15 cellular contexts compared by ENCODE assay signal in the genomic region with DNA sequence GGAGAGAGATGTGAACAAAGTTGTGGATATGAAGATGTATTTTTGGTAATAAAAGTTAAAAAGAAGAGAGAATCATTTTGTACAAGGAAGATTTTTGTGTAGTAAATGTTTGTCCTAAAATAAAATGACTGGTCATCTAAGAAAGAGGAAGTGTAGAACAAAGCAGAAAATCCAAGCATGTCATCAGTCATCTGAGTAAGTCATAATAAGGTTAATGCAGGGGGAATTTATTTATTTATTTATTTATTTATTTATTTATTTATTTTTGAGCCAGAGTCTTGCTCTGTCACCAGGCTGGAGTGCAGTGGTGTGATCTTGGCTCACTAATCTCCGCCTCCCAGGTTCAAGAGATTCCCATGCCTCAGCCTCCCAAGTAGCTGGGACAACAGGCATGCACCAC. TPM values are rescaled to one million over a fixed set of nuclear protein-coding genes. Genes with fewer than 3 reads are reported as not detected.
DNase-seq lines count a peak whose midpoint lies in the region; ATAC-seq, FAIRE-seq and TF ChIP-seq lines count a peak whose summit lies in the region.
"Had no signal": no experiment of that assay in that cellular context is flagged by ENCODE, and none has a peak within 500 bp of the region (broad histone marks: within the 10 kb centered on the region; RNA-seq: fewer than 3 reads in every experiment).

No MANE protein-coding gene starts in this region.

- H4K20me1 ChIP-seq in GM12878 (ENCODE audit: control insufficient read depth, insufficient read depth): no peaks in the 10 kb centered on the region

- H3K9ac ChIP-seq in GM12878 (ENCODE audit: control insufficient read depth, insufficient read depth, low read length): no peak overlapping the region

- in situ Hi-C loops in GM12878 (cut with MboI): no loop called here

- no TSS peak for BruUV-seq in GM12878 (replicated peaks; lab: Mats Ljungman, UMichigan)

- no peak overlapping the region for H3K4me3 ChIP-seq in NB4 (ENCODE audit: low read depth, low read length)
- no peak overlapping the region for H3K4me3 ChIP-seq in GM12878

- H3K27me3 ChIP-seq in GM12878 (replicated peaks in 1 of 2; ENCODE audit: control insufficient read depth in 2 of 2, insufficient read depth in 2 of 2, low read length in 1 of 2): no peaks in the 10 kb centered on the region

- TF ChIP-seq POLR2A in NB4 (IDR thresholded peaks at IDR 0.05; ENCODE audit: extremely low read depth, insufficient read length) (no peak), GM12878 (IDR thresholded peaks at IDR 0.05; ENCODE audit: low read depth, low read length) (no peak)

- TF ChIP-seq EP300 in GM12878 (IDR thresholded peaks at IDR 0.05; ENCODE audit: borderline replicate concordance in 1 of 2, control insufficient read depth in 1 of 2, low read depth in 2 of 2, low read length in 2 of 2): no peak

- no peak overlapping the region for H2AFZ ChIP-seq in GM12878 (ENCODE audit: control insufficient read depth, low read depth, low read length)

- no peak for TF ChIP-seq CTCF in NB4 (IDR thresholded peaks at IDR 0.05; ENCODE audit: low read depth, low read length)
- no peak for TF ChIP-seq CTCF in GM12878 (IDR thresholded peaks at IDR 0.05 in 2 of 3, conservative IDR thresholded peaks at IDR 0.05 in 1 of 3; ENCODE audit: control insufficient read depth in 2 of 3, extremely low read depth in 1 of 3, insufficient read depth in 1 of 3, low read depth in 3 of 3, low read length in 3 of 3)

- H3K4me1 ChIP-seq in GM12878 (ENCODE audit: control insufficient read depth, insufficient read depth, low read length): no peaks in the 10 kb centered on the region
- H3K4me1 ChIP-seq: Caco-2 had no signal

- POLR2A ChIA-PET in GM12878 (lab: Charles Lee): no interaction called here

- no peaks in the 10 kb centered on the region for H3K79me2 ChIP-seq in GM12878 (ENCODE audit: control insufficient read depth, insufficient read depth, low read length)

- no peak for FAIRE-seq in GM12878 (lab: Jason Lieb, UNC)

- intact Hi-C loops in GM12878 (cut with micrococcal nuclease; ENCODE audit: unreplicated experiment): no loop called here

- peak; percentile 46 for ATAC-seq in GM18519 (IDR thresholded peaks at IDR 0.05; ENCODE audit: low FRiP score, unreplicated experiment)
- ATAC-seq in HG03432 (IDR thresholded peaks at IDR 0.05; ENCODE audit: unreplicated experiment): peak; percentile 58
- no peak; the same call in 2 of the 3 replicates for ATAC-seq in GM12878
- ATAC-seq: Panc1 had no signal

- no peak overlapping the region for H3K27ac ChIP-seq in GM12878 (ENCODE audit: control insufficient read depth, insufficient read depth)

- CTCF ChIA-PET in GM12878 (lab: Yijun Ruan, JAX): interaction anchor here (0.8 kb wide), 1 partner anchor 43 kb away, joined by 3 read pairs; no protein-coding TSS in a partner anchor

- no peak overlapping the region for H3K4me2 ChIP-seq in GM12878 (ENCODE audit: control insufficient read depth, insufficient read depth)

- TF ChIP-seq RAD21 in GM12878 (IDR thresholded peaks at IDR 0.05; ENCODE audit: insufficient read depth, low read depth, low read length): no peak

- RAD21 ChIA-PET in GM12878 (lab: Charles Lee; ENCODE audit: unreplicated experiment): interaction anchor here (1.6 kb wide), 1 partner anchor 32 kb away, joined by 3 read pairs; no protein-coding TSS in a partner anchor

- no peaks in the 10 kb centered on the region for H3K36me3 ChIP-seq in GM12878 (ENCODE audit: control insufficient read depth in 2 of 2, insufficient read depth in 2 of 2, low read length in 1 of 2)

- H3K9me3 ChIP-seq in GM12878 (replicated peaks; ENCODE audit: control insufficient read depth, insufficient read depth, low read length): no peaks in the 10 kb centered on the region
- H3K9me3 ChIP-seq: Caco-2 had no signal

- SMC1A ChIA-PET in GM12878 (lab: Charles Lee; ENCODE audit: uncharacterized antibody, unreplicated experiment): no interaction called here

- 100% methylated on average over 1 of the region's 1 CpG for WGBS in GM12878 (ENCODE audit: insufficient coverage, insufficient replicate concordance, low lambda C conversion rate, missing lambda C conversion rate)

- DNase-seq in NB4 (ENCODE audit: low read depth) (peak; percentile 21), GM12878 (ENCODE audit: low read depth, low spot score) (no peak), nucleus accumbens (lab: John Stamatoyannopoulos, UW) (no peak), dermis blood vessel endothelial cell (no peak), D341Med (ENCODE audit: low spot score) (no peak)
- DNase-seq: Caco-2, H9, NCI-H187, NCI-H526 treated with DMSO at 0.1 percent for 48 hours had no signal

TF ChIP-seq in GM12878, 131 proteins besides CTCF, POLR2A, EP300 and RAD21:
- no peak for TF ChIP-seq KLF5 (IDR thresholded peaks at IDR 0.05; ENCODE audit: partially characterized antibody)
- TF ChIP-seq SPI1 (IDR thresholded peaks at IDR 0.05; ENCODE audit: borderline replicate concordance, insufficient read depth, low read depth, low read length): peak; percentile 78
- no peak for TF ChIP-seq JUNB (IDR thresholded peaks at IDR 0.05)

RNA-seq across cellular contexts. Expression of a gene that starts 15.7 kb away (rescaled TPM):
- not detected in 2 replicates for total RNA-seq in GM12878 (2013; cell fraction: nucleolus; rRNA removed)
- total RNA-seq in GM12878 (2014; rRNA removed): not detected in 2 replicates
- total RNA-seq in GM12878 (2014; rRNA removed; fragmentation: Illumina TruSeq; extraction: Trizol): not detected in 2 replicates
- total RNA-seq in GM12878 (2021): not detected in 2 replicates
- polyA plus RNA-seq in GM12878 (2011; ENCODE audit: low read depth): not detected
- polyA plus RNA-seq in GM12878 (2011; rRNA removed): 0.11 and 0.26 TPM in 2 replicates
- 0.09 and 0.12 TPM in 2 replicates for polyA plus RNA-seq in GM12878 (2011; cell fraction: cytosol; rRNA removed)
- not detected in 2 replicates for polyA plus RNA-seq in GM12878 (2011; cell fraction: nucleus; rRNA removed)
- not detected in 2 replicates for polyA plus RNA-seq in GM12878 (2012)
- polyA plus RNA-seq in GM12878 (2014; fragmentation: Illumina TruSeq; extraction: Trizol): 0.10 TPM in 1 of 2 replicates, not detected in the other
- polyA plus RNA-seq in GM12878 (2014; fragmentation: Nextera tagmentation; extraction: Ambion mirVana): under 1 TPM; 0.13 to 0.27 TPM
- not detected in 2 replicates for polyA plus RNA-seq in GM12878 (2014; rRNA removed)
- polyA plus RNA-seq in GM12878 (2016; fragmentation: Nextera tagmentation; extraction: Ambion mirVana): not detected
- polyA minus RNA-seq in GM12878 (2011; rRNA and poly(A)+ RNA removed): not detected in 2 replicates
- polyA minus RNA-seq in GM12878 (2011; cell fraction: cytosol; rRNA and poly(A)+ RNA removed): 18.8 and 25.4 TPM in 2 replicates
- polyA minus RNA-seq in GM12878 (2011; cell fraction: nucleus; rRNA and poly(A)+ RNA removed): 0.85 and 5.6 TPM in 2 replicates
- total RNA-seq in dermis blood vessel endothelial cell: not detected in 2 replicates
- total RNA-seq: A673, Caco-2, H9, MCF 10A had no signal
- polyA plus RNA-seq: CD14-positive monocyte had no signal

RNA-seq across cellular contexts. Expression of a gene that starts 44.7 kb away (rescaled TPM):
- total RNA-seq in GM12878 (2013; cell fraction: nucleolus; rRNA removed): 680 and 686 TPM in 2 replicates
- total RNA-seq in GM12878 (2014; rRNA removed) (25.8 and 28.0 TPM in 2 replicates), GM12878 (2014; rRNA removed; fragmentation: Illumina TruSeq; extraction: Trizol) (31.5 and 37.5 TPM in 2 replicates), GM12878 (2021) (31.1 and 33.9 TPM in 2 replicates), dermis blood vessel endothelial cell (23.8 and 31.7 TPM in 2 replicates)
- polyA plus RNA-seq in GM12878 (2011; ENCODE audit: low read depth): 12.6 TPM
- polyA plus RNA-seq in GM12878 (2011; rRNA removed) (57.6 and 100 TPM in 2 replicates), GM12878 (2014; fragmentation: Illumina TruSeq; extraction: Trizol) (31.3 and 43.0 TPM in 2 replicates), GM12878 (2014; fragmentation: Nextera tagmentation; extraction: Ambion mirVana) (10 to 100 TPM; 11.1 to 20.9 TPM), GM12878 (2014; rRNA removed) (11.1 and 14.2 TPM in 2 replicates), GM12878 (2016; fragmentation: Nextera tagmentation; extraction: Ambion mirVana) (10 to 100 TPM; 29.8 to 31.8 TPM)
- 17.6 and 19.9 TPM in 2 replicates for polyA plus RNA-seq in GM12878 (2011; cell fraction: cytosol; rRNA removed)
- 81.7 and 133 TPM in 2 replicates for polyA plus RNA-seq in GM12878 (2011; cell fraction: nucleus; rRNA removed)
- 23.8 and 26.1 TPM in 2 replicates for polyA plus RNA-seq in GM12878 (2012)
- polyA minus RNA-seq in GM12878 (2011; rRNA and poly(A)+ RNA removed): 145 and 162 TPM in 2 replicates
- polyA minus RNA-seq in GM12878 (2011; cell fraction: cytosol; rRNA and poly(A)+ RNA removed): 35.1 and 39.8 TPM in 2 replicates
- 245 and 377 TPM in 2 replicates for polyA minus RNA-seq in GM12878 (2011; cell fraction: nucleus; rRNA and poly(A)+ RNA removed)
